Comparison of ENCODE assay signal across 9 cellular contexts in genomic region chr2:27133195-27133875, GRCh38. TPM values are rescaled to one million over a fixed set of nuclear protein-coding genes. Genes with fewer than 3 reads are reported as not detected.
DNase-seq lines count a peak whose midpoint lies in the region; ATAC-seq and TF ChIP-seq lines count a peak whose summit lies in the region.
"Had no signal": no experiment of that assay in that cellular context is flagged by ENCODE, and none has a peak within 500 bp of the region (broad histone marks: within the 10 kb centered on the region; RNA-seq: fewer than 3 reads in every experiment).

No MANE protein-coding gene starts in this region.

- peaks cover 3% of the 10 kb centered on the region; the same call in 1 of the 2 replicates for H3K9me3 ChIP-seq in AG04450 (ENCODE audit: control insufficient read depth, insufficient read depth, low read length)
- H3K9me3 ChIP-seq in KOPT-K1 (ENCODE audit: insufficient read depth, low read length, poor library complexity, severe bottlenecking), result no peaks in the 10 kb centered on the region
- no peaks in the 10 kb centered on the region for H3K9me3 ChIP-seq in body of pancreas
- no peaks in the 10 kb centered on the region for H3K9me3 ChIP-seq in lower lobe of right lung
- H3K9me3 ChIP-seq in thymus (ENCODE audit: control insufficient read depth), result no peaks in the 10 kb centered on the region

- peak overlapping the region; percentile 94 for H3K4me3 ChIP-seq in AG04450 (ENCODE audit: low read depth, low read length)
- peak overlapping the region; percentile 89 to 95 for H3K4me3 ChIP-seq in body of pancreas
- peak overlapping the region; percentile 99 for H3K4me3 ChIP-seq in lower lobe of right lung
- H3K4me3 ChIP-seq in thymus (ENCODE audit: low read length), result peak overlapping the region; percentile 89

- DNase-seq in AG04450 (ENCODE audit: low read depth, low spot score), result no peak
- peak in 3 of 4 donors; percentile 16 to 50 (median 42) for DNase-seq in body of pancreas
- no peak for DNase-seq in lower lobe of right lung
- no peak for DNase-seq in NCI-H226
- no peak for DNase-seq in NK-92 treated with Interleukin-12 subunit alpha and Interleukin-12 subunit beta, amount 100 ng/mL, for 24 hours (lab: John Stamatoyannopoulos, UW)

- POLR2A ChIA-PET in AG04450 (lab: Yijun Ruan, JAX), result interaction anchor here (1.0 to 1.3 kb wide), 5 partner anchors 9 to 296 kb away, joined by 3 to 6 read pairs (median 4); partner anchors contain the start of genes ABHD1, ATRAID and SLC5A6

- TF ChIP-seq CTCF in AG04450 (IDR thresholded peaks at IDR 0.05; ENCODE audit: low read depth, low read length), result no peak
- TF ChIP-seq CTCF in body of pancreas (IDR thresholded peaks at IDR 0.05), result no peak
- TF ChIP-seq CTCF in lower lobe of right lung (IDR thresholded peaks at IDR 0.05), result no peak

- intact Hi-C loops in body of pancreas (cut with DNase I) (no loop called here), lower lobe of right lung (cut with DNase I) (no loop called here)

- TF ChIP-seq POLR2A in body of pancreas (IDR thresholded peaks at IDR 0.05), result no peak

- WGBS in body of pancreas, 2 donors, result 23 to 25% methylated on average over 14 of the region's 14 CpGs
- 63% methylated on average over 14 of the region's 14 CpGs for WGBS in thymus

- H3K4me1 ChIP-seq in body of pancreas (peaks cover 20% of the 10 kb centered on the region), lower lobe of right lung (peaks cover 17% of the 10 kb centered on the region), thymus (ENCODE audit: control insufficient read depth, insufficient read depth, low read length) (peaks cover 5% of the 10 kb centered on the region)

- ATAC-seq in body of pancreas (no peak), lower lobe of right lung (no peak), HG03460 (IDR thresholded peaks at IDR 0.05; ENCODE audit: unreplicated experiment) (no peak)

- CTCF ChIA-PET in AG04450 (lab: Charles Lee), result interaction anchor here (0.7 to 3.3 kb wide), 13 partner anchors 10 to 169 kb away, joined by 3 to 49 read pairs (median 4); partner anchors contain the start of gene ABHD1

- H3K27ac ChIP-seq in AG04450 (ENCODE audit: low read depth, low read length) (no peak overlapping the region), KOPT-K1 (ENCODE audit: low read depth, low read length, poor library complexity, severe bottlenecking) (peak overlapping the region; percentile 71), body of pancreas (peak overlapping the region in 1 of 4 donors; percentile 78), lower lobe of right lung (no peak overlapping the region), thymus (ENCODE audit: low read depth) (no peak overlapping the region)

- peaks cover 43% of the 10 kb centered on the region for H3K36me3 ChIP-seq in KOPT-K1 (ENCODE audit: insufficient read depth, low read length)
- H3K36me3 ChIP-seq in body of pancreas (replicated peaks in 1 of 2; ENCODE audit: insufficient read depth in 1 of 2, low read depth in 2 of 2), result peaks cover 5 to 16% of the 10 kb centered on the region in 2 donors
- peaks cover 36% of the 10 kb centered on the region for H3K36me3 ChIP-seq in lower lobe of right lung
- H3K36me3 ChIP-seq in thymus (ENCODE audit: control insufficient read depth, insufficient read depth), result peaks cover 34% of the 10 kb centered on the region

- H3K27me3 ChIP-seq in AG04450 (ENCODE audit: control insufficient read depth, insufficient read depth, low read length), result peaks cover 3% of the 10 kb centered on the region
- no peaks in the 10 kb centered on the region for H3K27me3 ChIP-seq in body of pancreas
- no peaks in the 10 kb centered on the region for H3K27me3 ChIP-seq in lower lobe of right lung (ENCODE audit: low read depth)
- no peaks in the 10 kb centered on the region for H3K27me3 ChIP-seq in thymus (ENCODE audit: control insufficient read depth, insufficient read depth)

RNA-seq across cellular contexts. Expression of gene PREB, which starts 1.1 kb away (rescaled TPM):
- polyA plus RNA-seq in AG04450 (2011; rRNA removed) (44.9 and 57.3 TPM in 2 replicates), thymus (56.9 TPM)
- 38.7 and 46.8 TPM in 2 replicates for polyA minus RNA-seq in AG04450 (2011; rRNA and poly(A)+ RNA removed)
- total RNA-seq in body of pancreas (100 to 1,000 TPM in 1 of 2 donors, 10 to 100 TPM in 1; 56.3 to 103 TPM), lower lobe of right lung (37.7 TPM)

RNA-seq across cellular contexts. Expression of gene PRR30, which starts 5.9 kb away (rescaled TPM):
- not detected in 2 replicates for polyA plus RNA-seq in AG04450 (2011; rRNA removed)
- polyA minus RNA-seq in AG04450 (2011; rRNA and poly(A)+ RNA removed), result not detected in 2 replicates
- total RNA-seq in body of pancreas, result not detected
- not detected for total RNA-seq in lower lobe of right lung
- polyA plus RNA-seq in thymus, result not detected
- total RNA-seq: dermis microvascular lymphatic vessel endothelial cell had no signal

RNA-seq across cellular contexts. Expression of gene ABHD1, which starts 9.7 kb away (rescaled TPM):
- polyA plus RNA-seq in AG04450 (2011; rRNA removed), result 0.10 TPM in 1 of 2 replicates, not detected in the other
- 0.60 TPM in 1 of 2 replicates, not detected in the other for polyA minus RNA-seq in AG04450 (2011; rRNA and poly(A)+ RNA removed)
- total RNA-seq in body of pancreas, result under 1 TPM in 1 of 2 donors, not detected in 1; 0.33 TPM
- 0.21 TPM for total RNA-seq in lower lobe of right lung
- polyA plus RNA-seq in thymus, result 0.27 TPM

RNA-seq across cellular contexts. Expression of gene CGREF1, which starts 14.4 kb away (rescaled TPM):
- 0.71 and 0.74 TPM in 2 replicates for polyA plus RNA-seq in AG04450 (2011; rRNA removed)
- polyA minus RNA-seq in AG04450 (2011; rRNA and poly(A)+ RNA removed), result 0.26 and 0.28 TPM in 2 replicates
- 1 to 10 TPM; 1.0 to 3.0 TPM for total RNA-seq in body of pancreas
- total RNA-seq in lower lobe of right lung, result 0.74 TPM
- polyA plus RNA-seq in thymus, result 0.43 TPM

RNA-seq across cellular contexts. Expression of gene TCF23, which starts 15.5 kb away (rescaled TPM):
- not detected in 2 replicates for polyA plus RNA-seq in AG04450 (2011; rRNA removed)
- not detected in 2 replicates for polyA minus RNA-seq in AG04450 (2011; rRNA and poly(A)+ RNA removed)
- total RNA-seq in body of pancreas, result under 1 TPM; under 0.01 to 0.66 TPM
- 1.2 TPM for total RNA-seq in lower lobe of right lung
- 0.05 TPM for polyA plus RNA-seq in thymus
- total RNA-seq: dermis microvascular lymphatic vessel endothelial cell had no signal

Comparison
In these comparisons a context has a peak if more than half of its experiments do, and no peak if none do; other contexts are left out.
1. DNase-seq: peak in body of pancreas (3 of 4); none in AG04450 (single experiment), lower lobe of right lung (single experiment), NCI-H226 (single experiment) and NK-92 treated with Interleukin-12 subunit alpha and Interleukin-12 subunit beta, amount 100 ng/mL, for 24 hours (single experiment).
2. Peak in every context shown above with its lines, with median percentiles within 50 percentile points of each other: H3K4me3 ChIP-seq.